22 cellular contexts compared by ENCODE assay signal in the genomic region with DNA sequence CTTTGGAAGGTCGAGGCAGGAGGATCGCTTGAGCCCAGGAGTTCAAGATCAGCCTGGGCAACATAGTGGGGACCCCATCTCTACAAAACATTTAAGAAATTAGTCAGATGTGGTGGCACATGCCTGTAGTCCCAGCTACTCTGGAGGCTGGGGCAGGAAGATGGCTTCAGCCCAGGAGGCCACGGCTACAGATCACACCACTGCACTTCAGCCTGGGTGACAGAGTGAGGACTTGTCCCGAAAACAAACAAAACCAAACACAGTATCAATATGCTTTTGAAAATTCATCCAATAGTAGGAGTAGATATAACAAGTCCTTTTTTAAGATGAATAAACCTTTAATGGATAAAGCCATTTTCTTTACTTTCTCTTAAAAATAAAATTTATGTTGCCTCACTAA. TPM values are rescaled to one million over a fixed set of nuclear protein-coding genes. Genes with fewer than 3 reads are reported as not detected.
DNase-seq lines count a peak whose midpoint lies in the region; ATAC-seq, FAIRE-seq and TF ChIP-seq lines count a peak whose summit lies in the region.
"Had no signal": no experiment of that assay in that cellular context is flagged by ENCODE, and none has a peak within 500 bp of the region (broad histone marks: within the 10 kb centered on the region; RNA-seq: fewer than 3 reads in every experiment).

No MANE protein-coding gene starts in this region.

- RAD21 ChIA-PET in GM12878 (lab: Charles Lee; ENCODE audit: unreplicated experiment) = no interaction called here

- ATAC-seq in GM23338 (no peak), GM12878 (no peak), HepG2 (peak; percentile 46; the same call in 1 of the 3 replicates), left cardiac atrium (no peak), foreskin keratinocyte (no peak)
- ATAC-seq: A549, HCT116 had no signal

- FAIRE-seq in GM12878 (lab: Jason Lieb, UNC) (peak; percentile 7), HepG2 (lab: Jason Lieb, UNC) (no peak), GM12892 (lab: Jason Lieb, UNC) (no peak)
- FAIRE-seq: A549, GM19239, H54, HTR-8/SVneo had no signal

- in situ Hi-C loops in GM12878 (cut with MboI) (loop anchor here (10.0 kb wide), 1 partner anchor 557 kb away; a partner anchor contains a TSS), HepG2 (cut with HindIII; ENCODE audit: extremely low pct_ligation_motif_present, low pct_unique_long_range_greater_than_20kb) (no loop called here)

- H3K9ac ChIP-seq in GM12878 (ENCODE audit: control insufficient read depth, insufficient read depth, low read length) (no peak overlapping the region), HepG2 (ENCODE audit: insufficient read depth, low read depth, low read length) (no peak overlapping the region)

- H3K4me1 Mint-ChIP-seq in GM23338 (peaks cover 76% of the 10 kb centered on the region), mesothelial cell of epicardium (peaks cover 55% of the 10 kb centered on the region)

- no peak for DNase-seq in GM23338 (ENCODE audit: low spot score)
- no peak for DNase-seq in GM12878 (ENCODE audit: low read depth, low spot score)
- DNase-seq in HepG2 (ENCODE audit: low spot score) = no peak
- no peak for DNase-seq in mesothelial cell of epicardium (ENCODE audit: low spot score in 2 of 2, unreplicated experiment in 2 of 2)
- DNase-seq in GM12892 (ENCODE audit: insufficient read length) = no peak
- DNase-seq in NCI-H2107 treated with DMSO at 0.1 percent for 48 hours (lab: John Stamatoyannopoulos, UW; ENCODE audit: unreplicated experiment) = no peak
- DNase-seq in left cardiac atrium = no peak
- DNase-seq in foreskin keratinocyte = no peak
- DNase-seq: AML-193; CD4-positive, alpha-beta memory T cell; DMS153; DMS79; GDM1; HFFc6 had no signal

- H3K36me3 Mint-ChIP-seq in GM23338 (ENCODE audit: low read depth) = peaks cover 9% of the 10 kb centered on the region
- H3K36me3 Mint-ChIP-seq in mesothelial cell of epicardium = no peaks in the 10 kb centered on the region
- H3K36me3 Mint-ChIP-seq: CD4-positive, alpha-beta memory T cell; IgD-negative memory B cell had no signal

- no peaks in the 10 kb centered on the region for H3K27me3 Mint-ChIP-seq in GM23338 (ENCODE audit: insufficient read depth, low read depth, poor library complexity)
- H3K27me3 Mint-ChIP-seq in mesothelial cell of epicardium (ENCODE audit: low read depth) = no peaks in the 10 kb centered on the region
- H3K27me3 Mint-ChIP-seq: CD4-positive, alpha-beta memory T cell had no signal

- no peaks in the 10 kb centered on the region for H3K9me2 ChIP-seq in GM23338 (ENCODE audit: insufficient read depth)

- H3K4me3 Mint-ChIP-seq in GM23338 (no peak overlapping the region), mesothelial cell of epicardium (no peak overlapping the region)
- H3K4me3 Mint-ChIP-seq: CD14-positive monocyte; CD4-positive, alpha-beta memory T cell; HFFc6; IgD-negative memory B cell had no signal

- H2AFZ ChIP-seq in GM23338 (no peak overlapping the region), GM12878 (ENCODE audit: control insufficient read depth, low read depth, low read length) (no peak overlapping the region), HepG2 (ENCODE audit: low read length) (no peak overlapping the region)

- H3K27me3 ChIP-seq in GM23338 (ENCODE audit: insufficient read depth) (no peaks in the 10 kb centered on the region), GM12878 (replicated peaks in 1 of 2; ENCODE audit: control insufficient read depth in 2 of 2, insufficient read depth in 2 of 2, low read length in 1 of 2) (no peaks in the 10 kb centered on the region), HepG2 (ENCODE audit: control insufficient read depth in 1 of 2, insufficient read depth in 2 of 2, low read length in 2 of 2) (no peaks in the 10 kb centered on the region), foreskin keratinocyte (no peaks in the 10 kb centered on the region)

- peaks cover 78% of the 10 kb centered on the region for H3K4me1 ChIP-seq in GM23338 (ENCODE audit: insufficient read depth)
- peaks cover 2% of the 10 kb centered on the region; the same call in 1 of the 2 replicates for H3K4me1 ChIP-seq in GM12878 (ENCODE audit: control insufficient read depth, insufficient read depth, low read length)
- peaks cover 58% of the 10 kb centered on the region for H3K4me1 ChIP-seq in HepG2 (ENCODE audit: insufficient read depth, low read length)
- H3K4me1 ChIP-seq in foreskin keratinocyte = peaks cover 52% of the 10 kb centered on the region

- intact Hi-C loops in GM12878 (cut with micrococcal nuclease; ENCODE audit: unreplicated experiment) = loop anchor here (10.0 kb wide), 2 partner anchors 427 to 557 kb away; a partner anchor contains a TSS
- intact Hi-C loops in HepG2 (cut with micrococcal nuclease; ENCODE audit: unreplicated experiment) = loop anchor here (10.0 kb wide), 1 partner anchor 97 kb away; no protein-coding TSS in a partner anchor
- intact Hi-C loops in left cardiac atrium (cut with DNase I) = loop anchor here in 1 of 2 donors (10.0 kb wide), 1 partner anchor 87 kb away; no protein-coding TSS in a partner anchor

- H3K36me3 ChIP-seq in GM23338 (ENCODE audit: insufficient read depth) = no peaks in the 10 kb centered on the region
- no peaks in the 10 kb centered on the region for H3K36me3 ChIP-seq in GM12878 (ENCODE audit: control insufficient read depth in 2 of 2, insufficient read depth in 2 of 2, low read length in 1 of 2)
- H3K36me3 ChIP-seq in HepG2 (replicated peaks in 1 of 2; ENCODE audit: control insufficient read depth in 1 of 2, insufficient read depth in 2 of 2, low read length in 2 of 2) = no peaks in the 10 kb centered on the region

- no TSS peak for BruUV-seq in GM12878 (replicated peaks; lab: Mats Ljungman, UMichigan)
- BruUV-seq in HepG2 (replicated peaks; lab: Mats Ljungman, UMichigan) = no TSS peak

- POLR2A ChIA-PET in GM12878 (lab: Charles Lee) = no interaction called here
- POLR2A ChIA-PET in HepG2 (lab: Yijun Ruan, JAX) = no interaction called here

- 53% methylated on average over 4 of the region's 4 CpGs for WGBS in GM12878 (ENCODE audit: insufficient coverage, insufficient replicate concordance, low lambda C conversion rate, missing lambda C conversion rate)
- 31% methylated on average over 4 of the region's 4 CpGs for WGBS in HepG2 (ENCODE audit: low lambda C conversion rate)

- SMC1A ChIA-PET in GM12878 (lab: Charles Lee; ENCODE audit: uncharacterized antibody, unreplicated experiment) = interaction anchor here (1.1 kb wide), 1 partner anchor 91 kb away, joined by 3 read pairs; no protein-coding TSS in a partner anchor

- no peaks in the 10 kb centered on the region for H3F3A ChIP-seq in GM23338 (replicated peaks; ENCODE audit: low read depth)

- H3K27ac Mint-ChIP-seq in GM23338 (no peak overlapping the region), mesothelial cell of epicardium (peak overlapping the region; percentile 15)
- H3K27ac Mint-ChIP-seq: CD4-positive, alpha-beta memory T cell; HFFc6; IgD-negative memory B cell had no signal

- CTCF ChIA-PET in GM12878 (lab: Yijun Ruan, JAX) (no interaction called here), HepG2 (lab: Yijun Ruan, JAX; ENCODE audit: low intra/inter-chr PET ratio, low total read pairs) (no interaction called here)

- H4K20me1 ChIP-seq in GM23338 (replicated peaks; ENCODE audit: insufficient read depth) (peaks cover 58% of the 10 kb centered on the region), GM12878 (ENCODE audit: control insufficient read depth, insufficient read depth) (no peaks in the 10 kb centered on the region), HepG2 (ENCODE audit: insufficient read depth, low read length) (peaks cover 10% of the 10 kb centered on the region; the same call in 1 of the 2 replicates)

- TF ChIP-seq RAD21 in GM12878 (IDR thresholded peaks at IDR 0.05; ENCODE audit: insufficient read depth, low read depth, low read length) (no peak), HepG2 (CRISPR knock-in tag; IDR thresholded peaks at IDR 0.05) (no peak)

- no peak for TF ChIP-seq EP300 in GM12878 (IDR thresholded peaks at IDR 0.05; ENCODE audit: borderline replicate concordance in 1 of 2, control insufficient read depth in 1 of 2, low read depth in 2 of 2, low read length in 2 of 2)
- TF ChIP-seq EP300 in HepG2 (IDR thresholded peaks at IDR 0.05; ENCODE audit: low read depth in 2 of 2, low read length in 2 of 2) = no peak
- no peak for TF ChIP-seq EP300 in HepG2 (CRISPR knock-in tag; IDR thresholded peaks at IDR 0.05; ENCODE audit: borderline replicate concordance)

- H3K9me3 ChIP-seq in GM12878 (replicated peaks; ENCODE audit: control insufficient read depth, insufficient read depth, low read length) = no peaks in the 10 kb centered on the region
- H3K9me3 ChIP-seq in HepG2 (ENCODE audit: low read length) = no peaks in the 10 kb centered on the region
- H3K9me3 ChIP-seq: A549 had no signal

- H3K4me3 ChIP-seq in GM23338 (no peak overlapping the region), GM12878 (no peak overlapping the region), HepG2 (replicated peaks in 1 of 3; ENCODE audit: insufficient read depth in 1 of 3, low read depth in 2 of 3, low read length in 3 of 3) (no peak overlapping the region)
- H3K4me3 ChIP-seq: A549 had no signal

- TF ChIP-seq CTCF in GM23338 (conservative IDR thresholded peaks at IDR 0.05; ENCODE audit: low read depth in 2 of 2) (no peak), GM12878 (IDR thresholded peaks at IDR 0.05 in 2 of 3, conservative IDR thresholded peaks at IDR 0.05 in 1 of 3; ENCODE audit: control insufficient read depth in 2 of 3, extremely low read depth in 1 of 3, insufficient read depth in 1 of 3, low read depth in 3 of 3, low read length in 3 of 3) (no peak), HepG2 (CRISPR knock-in tag; IDR thresholded peaks at IDR 0.05) (no peak), mesothelial cell of epicardium (IDR thresholded peaks at IDR 0.05; ENCODE audit: unreplicated experiment) (no peak), foreskin keratinocyte (conservative IDR thresholded peaks at IDR 0.05) (no peak)

- TF ChIP-seq POLR2A in GM12878 (IDR thresholded peaks at IDR 0.05; ENCODE audit: low read depth, low read length) (no peak), HepG2 (IDR thresholded peaks at IDR 0.05; ENCODE audit: insufficient read depth in 1 of 2, low read depth in 2 of 2, low read length in 2 of 2) (no peak), GM12892 (IDR thresholded peaks at IDR 0.05; ENCODE audit: low read depth, low read length) (no peak)

- H3K4me2 ChIP-seq in GM23338 (0 out of 2 replicates have a peak overlapping the region, but pooled peaks have one; percentile 24), GM12878 (ENCODE audit: control insufficient read depth, insufficient read depth) (no peak overlapping the region), HepG2 (ENCODE audit: low read depth, low read length) (no peak overlapping the region)
- H3K4me2 ChIP-seq: A549 had no signal

- H3K9me3 Mint-ChIP-seq in GM23338 (no peaks in the 10 kb centered on the region), mesothelial cell of epicardium (no peaks in the 10 kb centered on the region)
- H3K9me3 Mint-ChIP-seq: CD14-positive monocyte; CD4-positive, alpha-beta memory T cell; HFFc6; IgD-negative memory B cell had no signal

- H3K27ac ChIP-seq in GM23338 (ENCODE audit: low read depth) (no peak overlapping the region), GM12878 (ENCODE audit: control insufficient read depth, insufficient read depth) (no peak overlapping the region), HepG2 (ENCODE audit: extremely low read length, insufficient read depth, low read length) (no peak overlapping the region), foreskin keratinocyte (no peak overlapping the region)
- H3K27ac ChIP-seq: 22Rv1, A549 had no signal

- H3K79me2 ChIP-seq in GM23338 (replicated peaks; ENCODE audit: insufficient read depth) (peaks cover 100% of the 10 kb centered on the region), GM12878 (ENCODE audit: control insufficient read depth, insufficient read depth, low read length) (peaks cover 24% of the 10 kb centered on the region), HepG2 (ENCODE audit: insufficient read depth, low read length) (peaks cover 88% of the 10 kb centered on the region)

RNA-seq across cellular contexts. Expression of a gene that starts 8.5 kb away (rescaled TPM):
- 383 and 444 TPM in 2 replicates for total RNA-seq in GM23338 (2014; rRNA removed; shearing (Covaris generic))
- polyA plus RNA-seq in GM23338 (2016; fragmentation: Nextera tagmentation; extraction: Ambion mirVana) (59.8 and 69.4 TPM in 2 replicates), GM12878 (2011; rRNA removed) (48.2 and 62.2 TPM in 2 replicates), GM12878 (2014; fragmentation: Illumina TruSeq; extraction: Trizol) (88.2 and 90.9 TPM in 2 replicates), GM12878 (2014; fragmentation: Nextera tagmentation; extraction: Ambion mirVana) (10 to 100 TPM in 1 of 2 experiments, 1 to 10 TPM in 1; 8.8 to 15.4 TPM), GM12878 (2014; rRNA removed) (53.2 and 58.8 TPM in 2 replicates), GM12878 (2016; fragmentation: Nextera tagmentation; extraction: Ambion mirVana) (10 to 100 TPM; 13.3 to 15.2 TPM), HepG2 (2011; rRNA removed) (262 and 315 TPM in 2 replicates), foreskin keratinocyte (270 TPM in 2 replicates)
- 98.9 and 115 TPM in 2 replicates for total RNA-seq in GM12878 (2013; cell fraction: nucleolus; rRNA removed)
- total RNA-seq in GM12878 (2014; rRNA removed) (59.3 and 61.3 TPM in 2 replicates), GM12878 (2014; rRNA removed; fragmentation: Illumina TruSeq; extraction: Trizol) (48.8 and 50.7 TPM in 2 replicates), GM12878 (2021) (89.1 and 94.9 TPM in 2 replicates), HepG2 (2016; rRNA removed; fragmentation: Illumina TruSeq; extraction: Trizol) (33.6 and 70.6 TPM in 2 replicates), mesothelial cell of epicardium (489 to 500 TPM (median 495 TPM) in 3 replicates), left cardiac atrium (100 to 1,000 TPM; 385 to 445 TPM), foreskin keratinocyte (472 and 479 TPM in 2 replicates)
- 41.9 TPM for polyA plus RNA-seq in GM12878 (2011; ENCODE audit: low read depth)
- polyA plus RNA-seq in GM12878 (2011; cell fraction: cytosol; rRNA removed) = 47.1 and 54.7 TPM in 2 replicates
- 44.0 and 49.0 TPM in 2 replicates for polyA plus RNA-seq in GM12878 (2011; cell fraction: nucleus; rRNA removed)
- 64.6 and 66.5 TPM in 2 replicates for polyA plus RNA-seq in GM12878 (2012)
- 88.4 and 109 TPM in 2 replicates for polyA minus RNA-seq in GM12878 (2011; rRNA and poly(A)+ RNA removed)
- 21.0 and 29.1 TPM in 2 replicates for polyA minus RNA-seq in GM12878 (2011; cell fraction: cytosol; rRNA and poly(A)+ RNA removed)
- polyA minus RNA-seq in GM12878 (2011; cell fraction: nucleus; rRNA and poly(A)+ RNA removed) = 44.5 and 76.0 TPM in 2 replicates
- total RNA-seq in HepG2 (2016; cell fraction: cytosol; rRNA removed; fragmentation: Illumina TruSeq; extraction: Trizol; ENCODE audit: low read depth) = 4.5 and 4.6 TPM in 2 replicates
- 27.5 and 74.9 TPM in 2 replicates for total RNA-seq in HepG2 (2016; cell fraction: insoluble cytoplasmic fraction; rRNA removed; fragmentation: Illumina TruSeq; extraction: Trizol)
- 9.0 and 10.2 TPM in 2 replicates for total RNA-seq in HepG2 (2016; cell fraction: membrane; rRNA removed; fragmentation: Illumina TruSeq; extraction: Trizol)
- total RNA-seq in HepG2 (2016; cell fraction: nucleus; rRNA removed; fragmentation: Illumina TruSeq; extraction: Trizol) = 82.2 and 98.5 TPM in 2 replicates
- 227 and 358 TPM in 2 replicates for polyA plus RNA-seq in HepG2 (2011; cell fraction: cytosol; rRNA removed)
- 144 and 194 TPM in 2 replicates for polyA plus RNA-seq in HepG2 (2011; cell fraction: nucleus; rRNA removed)
- polyA plus RNA-seq in HepG2 (2012) = 183 and 345 TPM in 2 replicates
- 4.5 and 4.7 TPM in 2 replicates for polyA plus RNA-seq in HepG2 (2016; cell fraction: cytosol; fragmentation: Illumina TruSeq; extraction: Trizol; ENCODE audit: low read depth)
- 41.3 and 45.6 TPM in 2 replicates for polyA plus RNA-seq in HepG2 (2016; cell fraction: insoluble cytoplasmic fraction; fragmentation: Illumina TruSeq; extraction: Trizol; ENCODE audit: low read depth)
- polyA plus RNA-seq in HepG2 (2016; cell fraction: membrane; fragmentation: Illumina TruSeq; extraction: Trizol; ENCODE audit: low read depth) = 6.6 and 9.0 TPM in 2 replicates
- 116 and 117 TPM in 2 replicates for polyA plus RNA-seq in HepG2 (2016; cell fraction: nucleus; fragmentation: Illumina TruSeq; extraction: Trizol; ENCODE audit: insufficient read depth, low read depth)
- 307 and 343 TPM in 2 replicates for polyA minus RNA-seq in HepG2 (2011; rRNA and poly(A)+ RNA removed; ENCODE audit: low replicate concordance)
- polyA minus RNA-seq in HepG2 (2011; cell fraction: cytosol; rRNA and poly(A)+ RNA removed) = 128 and 205 TPM in 2 replicates
- polyA minus RNA-seq in HepG2 (2011; cell fraction: nucleus; rRNA and poly(A)+ RNA removed) = 217 and 256 TPM in 2 replicates
- polyA plus RNA-seq in GM12892 (2012; ENCODE audit: missing spikeins) = 27.9 TPM
